18 cellular contexts compared by ENCODE assay signal in genomic region chr9:94905606-94906005, GRCh38.
DNase-seq lines count a peak whose midpoint lies in the region; TF ChIP-seq lines count a peak whose summit lies in the region.
"Had no signal": no experiment of that assay in that cellular context is flagged by ENCODE, and none has a peak within 500 bp of the region (broad histone marks: within the 10 kb centered on the region; RNA-seq: fewer than 3 reads in every experiment).

No MANE protein-coding gene starts in this region.

- no peaks in the 10 kb centered on the region for H3K27me3 Mint-ChIP-seq in activated CD4-positive, alpha-beta memory T cell treated with anti-CD3 and anti-CD28 coated beads, Interleukin-2, amount 10 ng/mL, durations not matched to agents 7 days and 5 days
- H3K27me3 Mint-ChIP-seq in Calu3 (ENCODE audit: unreplicated experiment) = no peaks in the 10 kb centered on the region

- POLR2A ChIA-PET in activated CD4-positive, alpha-beta memory T cell treated with anti-CD3 and anti-CD28 coated beads, Interleukin-2, amount 10 ng/mL, durations not matched to agents 7 days and 5 days (lab: Charles Lee) = no interaction called here

- H3K27ac ChIP-seq in layer of hippocampus (ENCODE audit: low read depth, low read length) (peak overlapping the region; percentile 75), substantia nigra (ENCODE audit: low read depth, low read length, poor library complexity, severe bottlenecking) (peak overlapping the region; percentile 91)
- H3K27ac ChIP-seq: C4-2B, Peyer's patch had no signal

- CTCF ChIA-PET in activated CD4-positive, alpha-beta memory T cell treated with anti-CD3 and anti-CD28 coated beads, Interleukin-2, amount 10 ng/mL, durations not matched to agents 7 days and 5 days (lab: Charles Lee) = no interaction called here
- CTCF ChIA-PET in Calu3 (lab: Charles Lee) = no interaction called here

- no peak for TF ChIP-seq CTCF in Calu3 (IDR thresholded peaks at IDR 0.05; ENCODE audit: unreplicated experiment)

- DNase-seq in NCI-H82 (lab: John Stamatoyannopoulos, UW) = peak; percentile 41
- no peak for DNase-seq in NCI-H82 treated with DMSO at 0.1 percent for 48 hours (lab: John Stamatoyannopoulos, UW; ENCODE audit: unreplicated experiment)
- DNase-seq in SK-N-DZ (ENCODE audit: low spot score) = peak; percentile 47
- DNase-seq in substantia nigra (lab: John Stamatoyannopoulos, UW) = no peak
- no peak for DNase-seq in activated CD4-positive, alpha-beta memory T cell treated with anti-CD3 and anti-CD28 coated beads, Interleukin-2, amount 10 ng/mL, durations not matched to agents 7 days and 5 days
- DNase-seq in Calu3 = no peak
- DNase-seq in activated CD4-positive, alpha-beta T cell treated with anti-CD3 and anti-CD28 coated beads for 1 hour = no peak
- DNase-seq: 8988T, DMS79, HCEC 1CT, KG1, NCI-H1092, NCI-H1694, NCI-H446 treated with DMSO at 0.1 percent for 48 hours, Peyer's patch, SHP77 had no signal

- no peaks in the 10 kb centered on the region for H3K27me3 ChIP-seq in layer of hippocampus (ENCODE audit: control insufficient read depth, insufficient read depth, low read length)
- H3K27me3 ChIP-seq: Peyer's patch had no signal

- H3K4me3 Mint-ChIP-seq in activated CD4-positive, alpha-beta memory T cell treated with anti-CD3 and anti-CD28 coated beads, Interleukin-2, amount 10 ng/mL, durations not matched to agents 7 days and 5 days = no peak overlapping the region
- no peak overlapping the region for H3K4me3 Mint-ChIP-seq in Calu3 (ENCODE audit: low read depth, unreplicated experiment)

- intact Hi-C loops in Calu3 (cut with micrococcal nuclease; ENCODE audit: unreplicated experiment) = no loop called here

- H3K27ac Mint-ChIP-seq in activated CD4-positive, alpha-beta memory T cell treated with anti-CD3 and anti-CD28 coated beads, Interleukin-2, amount 10 ng/mL, durations not matched to agents 7 days and 5 days = no peak overlapping the region
- H3K27ac Mint-ChIP-seq in Calu3 (ENCODE audit: unreplicated experiment) = no peak overlapping the region

- no peaks in the 10 kb centered on the region for H3K9me3 Mint-ChIP-seq in activated CD4-positive, alpha-beta memory T cell treated with anti-CD3 and anti-CD28 coated beads, Interleukin-2, amount 10 ng/mL, durations not matched to agents 7 days and 5 days
- no peaks in the 10 kb centered on the region for H3K9me3 Mint-ChIP-seq in Calu3 (ENCODE audit: low read depth, unreplicated experiment)

- H3K4me1 Mint-ChIP-seq in activated CD4-positive, alpha-beta memory T cell treated with anti-CD3 and anti-CD28 coated beads, Interleukin-2, amount 10 ng/mL, durations not matched to agents 7 days and 5 days = peaks cover 40% of the 10 kb centered on the region
- H3K4me1 Mint-ChIP-seq in Calu3 (ENCODE audit: low read depth, unreplicated experiment) = peaks cover 47% of the 10 kb centered on the region

- no TSS peak for BruUV-seq in Calu3 (replicated peaks; lab: Mats Ljungman, UMichigan)

- no peaks in the 10 kb centered on the region for H3K36me3 Mint-ChIP-seq in activated CD4-positive, alpha-beta memory T cell treated with anti-CD3 and anti-CD28 coated beads, Interleukin-2, amount 10 ng/mL, durations not matched to agents 7 days and 5 days (ENCODE audit: low read depth)
- peaks cover 4% of the 10 kb centered on the region for H3K36me3 Mint-ChIP-seq in Calu3 (ENCODE audit: insufficient read depth, unreplicated experiment)

Comparison
In these comparisons a context has a peak if more than half of its experiments do, and no peak if none do; other contexts are left out.
1. DNase-seq: peak in NCI-H82 (single experiment) and SK-N-DZ (single experiment); none in NCI-H82 treated with DMSO at 0.1 percent for 48 hours (single experiment), substantia nigra (0 of 49), activated CD4-positive, alpha-beta memory T cell treated with anti-CD3 and anti-CD28 coated beads, Interleukin-2, amount 10 ng/mL, durations not matched to agents 7 days and 5 days (single experiment), Calu3 (single experiment) and activated CD4-positive, alpha-beta T cell treated with anti-CD3 and anti-CD28 coated beads for 1 hour (single experiment).